18 cellular contexts compared by ENCODE assay signal in genomic region chr11:94201004-94201465, GRCh38.
A peak's percentile ranks its signal among the peaks of the same experiment; 100 is the strongest.
DNase-seq lines count a peak whose midpoint lies in the region; ATAC-seq, FAIRE-seq and TF ChIP-seq lines count a peak whose summit lies in the region.
"Had no signal": no experiment of that assay in that cellular context is flagged by ENCODE, and none has a peak within 500 bp of the region (broad histone marks: within the 10 kb centered on the region; RNA-seq: fewer than 3 reads in every experiment).

No MANE protein-coding gene starts in this region.

- no peaks in the 10 kb centered on the region for H3K27me3 Mint-ChIP-seq in astrocyte (ENCODE audit: low read depth, unreplicated experiment)
- H3K27me3 Mint-ChIP-seq: activated CD4-positive, alpha-beta T cell treated with anti-CD3 and anti-CD28 coated beads, Interleukin-2, amount 10 ng/mL, durations not matched to agents 24 days and 14 days had no signal

- no peak for TF ChIP-seq POLR2A in A549 (IDR thresholded peaks at IDR 0.05; ENCODE audit: low read length)

- DNase-seq in A549 (ENCODE audit: low read depth in 1 of 2, low spot score in 1 of 2) (peak; percentile 30 to 85), GM23248 (peak; percentile 76), astrocyte (ENCODE audit: low read depth) (peak; percentile 65), kidney tubule cell (ENCODE audit: low spot score) (peak; percentile 90), BE2C (no peak)
- DNase-seq: activated CD4-positive, alpha-beta T cell treated with anti-CD3 and anti-CD28 coated beads, Interleukin-2, amount 10 ng/mL, durations not matched to agents 24 days and 14 days; effector CD8-positive, alpha-beta T cell; lower lobe of right lung; MM.1S; stimulated activated CD4-positive, alpha-beta T cell treated with anti-CD3 and anti-CD28 coated beads, Interleukin-12 subunit alpha, Interleukin-12 subunit beta, amount 100 ng/mL, for 4 hours had no signal

- H3F3A ChIP-seq in GM23248 (ENCODE audit: insufficient read depth): peaks cover 15% of the 10 kb centered on the region

- H3K4me1 ChIP-seq in A549 (peaks cover 46% of the 10 kb centered on the region), GM23248 (ENCODE audit: insufficient read depth) (peaks cover 27% of the 10 kb centered on the region), astrocyte (ENCODE audit: insufficient read depth, low read length) (peaks cover 9% of the 10 kb centered on the region), BE2C (no peaks in the 10 kb centered on the region; the same call in 1 of the 2 replicates)
- H3K4me1 ChIP-seq: lower lobe of right lung had no signal

- no peak overlapping the region for H3K4me3 ChIP-seq in A549
- no peak overlapping the region for H3K4me3 ChIP-seq in GM23248
- H3K4me3 ChIP-seq in astrocyte (ENCODE audit: insufficient read depth, low read depth, low read length): no peak overlapping the region
- no peak overlapping the region for H3K4me3 ChIP-seq in BE2C (ENCODE audit: low read depth, low read length)
- H3K4me3 ChIP-seq: GM12878, GM23338, lower lobe of right lung had no signal

- POLR2A ChIA-PET in A549 (lab: Yijun Ruan, JAX): no interaction called here

- H3K9me3 ChIP-seq in A549 (no peaks in the 10 kb centered on the region), GM23248 (ENCODE audit: low read depth) (no peaks in the 10 kb centered on the region), astrocyte (ENCODE audit: insufficient read depth, low read depth, low read length) (no peaks in the 10 kb centered on the region), BE2C (no peaks in the 10 kb centered on the region)
- H3K9me3 ChIP-seq: lower lobe of right lung had no signal

- H3K79me2 ChIP-seq in GM23248 (ENCODE audit: insufficient read depth): no peaks in the 10 kb centered on the region
- no peaks in the 10 kb centered on the region for H3K79me2 ChIP-seq in astrocyte (ENCODE audit: insufficient read depth, low read length)

- H3K4me2 ChIP-seq in A549 (peak overlapping the region; percentile 58), GM23248 (ENCODE audit: unreplicated experiment) (peak overlapping the region; percentile 50), astrocyte (ENCODE audit: low read length) (no peak overlapping the region)
- H3K4me2 ChIP-seq: GM23338 had no signal

- CTCF ChIA-PET in A549 (lab: Yijun Ruan, JAX): no interaction called here

- no peak overlapping the region for H3K27ac Mint-ChIP-seq in astrocyte (ENCODE audit: unreplicated experiment)
- H3K27ac Mint-ChIP-seq: activated CD4-positive, alpha-beta T cell treated with anti-CD3 and anti-CD28 coated beads, Interleukin-2, amount 10 ng/mL, durations not matched to agents 24 days and 14 days; activated T-helper 1 cell treated with anti-CD3 and anti-CD28 coated beads, Interleukin-12 subunit alpha, Interleukin-12 subunit beta, Interleukin-2, Interleukin-4 antibody, amounts not matched to agents 30 ng/mL and 10 ng/mL and 1 ng/mL, durations not matched to agents 14 hours and 24 hours and 36 hours; GM23338 had no signal

- H3K9ac ChIP-seq in GM23248: no peak overlapping the region
- H3K9ac ChIP-seq in astrocyte (ENCODE audit: low read length): no peak overlapping the region

- in situ Hi-C loops in GM23248 (cut with MboI): no loop called here

- FAIRE-seq in A549 (lab: Jason Lieb, UNC) (no peak), astrocyte (lab: Jason Lieb, UNC) (no peak)
- FAIRE-seq: A204.1, GM19239 had no signal

- H3K4me1 Mint-ChIP-seq in astrocyte (ENCODE audit: low read depth, unreplicated experiment): peaks cover 4% of the 10 kb centered on the region
- H3K4me1 Mint-ChIP-seq: activated CD4-positive, alpha-beta T cell treated with anti-CD3 and anti-CD28 coated beads, Interleukin-2, amount 10 ng/mL, durations not matched to agents 24 days and 14 days; GM23338 had no signal

- H4K20me1 ChIP-seq in GM23248 (ENCODE audit: insufficient read depth) (no peaks in the 10 kb centered on the region), astrocyte (ENCODE audit: insufficient read depth, low read length) (no peaks in the 10 kb centered on the region)

- ATAC-seq in A549 (peak; percentile 95 to 98), GM18867 (IDR thresholded peaks at IDR 0.05; ENCODE audit: unreplicated experiment) (no peak), GM18870 (IDR thresholded peaks at IDR 0.05; ENCODE audit: unreplicated experiment) (no peak), HG03469 (IDR thresholded peaks at IDR 0.05; ENCODE audit: unreplicated experiment) (no peak)
- ATAC-seq: GM12878, GM23338 had no signal

- H3K36me3 ChIP-seq in GM23248 (ENCODE audit: low read depth): no peaks in the 10 kb centered on the region
- no peaks in the 10 kb centered on the region for H3K36me3 ChIP-seq in astrocyte (ENCODE audit: insufficient read depth, low read length)
- no peaks in the 10 kb centered on the region for H3K36me3 ChIP-seq in BE2C
- H3K36me3 ChIP-seq: lower lobe of right lung had no signal

- H2AFZ ChIP-seq in GM23248 (no peak overlapping the region), astrocyte (ENCODE audit: low read depth, low read length) (no peak overlapping the region)
- H2AFZ ChIP-seq: GM23338 had no signal

- H3K36me3 Mint-ChIP-seq in astrocyte (ENCODE audit: low read depth, unreplicated experiment): peaks cover 2% of the 10 kb centered on the region

- H3K9me2 ChIP-seq in GM23248 (ENCODE audit: insufficient read depth): no peaks in the 10 kb centered on the region

- peak; percentile 42 to 69; a peak in 3 of 5 replicates for TF ChIP-seq EP300 in A549 (IDR thresholded peaks at IDR 0.05)

- H3K27ac ChIP-seq in A549 (peak overlapping the region; percentile 63 to 86), GM23248 (no peak overlapping the region; the same call in 1 of the 2 replicates), astrocyte (ENCODE audit: low read depth, low read length) (no peak overlapping the region)
- H3K27ac ChIP-seq: lower lobe of right lung had no signal

- H3K9me3 Mint-ChIP-seq in astrocyte (ENCODE audit: unreplicated experiment): peaks cover 2% of the 10 kb centered on the region
- H3K9me3 Mint-ChIP-seq: activated CD4-positive, alpha-beta T cell treated with anti-CD3 and anti-CD28 coated beads, Interleukin-2, amount 10 ng/mL, durations not matched to agents 24 days and 14 days; activated T-helper 1 cell treated with anti-CD3 and anti-CD28 coated beads, Interleukin-12 subunit alpha, Interleukin-12 subunit beta, Interleukin-2, Interleukin-4 antibody, amounts not matched to agents 30 ng/mL and 10 ng/mL and 1 ng/mL, durations not matched to agents 14 hours and 24 hours and 36 hours; GM23338 had no signal

- no peak overlapping the region for H3K4me3 Mint-ChIP-seq in astrocyte (ENCODE audit: unreplicated experiment)
- H3K4me3 Mint-ChIP-seq: activated CD4-positive, alpha-beta T cell treated with anti-CD3 and anti-CD28 coated beads, Interleukin-2, amount 10 ng/mL, durations not matched to agents 24 days and 14 days; activated T-helper 1 cell treated with anti-CD3 and anti-CD28 coated beads, Interleukin-12 subunit alpha, Interleukin-12 subunit beta, Interleukin-2, Interleukin-4 antibody, amounts not matched to agents 30 ng/mL and 10 ng/mL and 1 ng/mL, durations not matched to agents 14 hours and 24 hours and 36 hours; GM23338 had no signal

- no peaks in the 10 kb centered on the region for H3K27me3 ChIP-seq in GM23248 (replicated peaks; ENCODE audit: insufficient read depth)
- H3K27me3 ChIP-seq in astrocyte (ENCODE audit: insufficient read depth, low read length): no peaks in the 10 kb centered on the region
- 0 out of 2 replicates have a peak, but pooled peaks cover 2% of the 10 kb centered on the region for H3K27me3 ChIP-seq in BE2C

- no peak for TF ChIP-seq CTCF in A549 (IDR thresholded peaks at IDR 0.05)
- no peak for TF ChIP-seq CTCF in astrocyte (IDR thresholded peaks at IDR 0.05; ENCODE audit: insufficient read depth, low read depth, low read length)
- TF ChIP-seq CTCF in BE2C (IDR thresholded peaks at IDR 0.05; ENCODE audit: low read depth, low read length): no peak

- WGBS in A549 (ENCODE audit: missing lambda C conversion rate): 0% methylated on average over 3 of the region's 3 CpGs
- WGBS in GM23248 (ENCODE audit: low coverage in 1 of 2, low lambda C conversion rate in 2 of 2, missing lambda C conversion rate in 2 of 2), 2 experiments: 1 to 2% methylated on average over 3 of the region's 3 CpGs

- TF ChIP-seq RAD21 in A549 (conservative IDR thresholded peaks at IDR 0.05 in 1 of 2, IDR thresholded peaks at IDR 0.05 in 1 of 2): no peak; a peak in 1 of 5 replicates

TF ChIP-seq in A549, 52 proteins besides CTCF, POLR2A, EP300 and RAD21 (continues in another document):
- TF ChIP-seq MAX (IDR thresholded peaks at IDR 0.05) (peak; percentile 35; the same call in 1 of the 2 replicates), MAZ (IDR thresholded peaks at IDR 0.05; ENCODE audit: borderline replicate concordance, low read depth, low read length) (no peak), NR3C1 (IDR thresholded peaks at IDR 0.05) (no peak), GATA3 (IDR thresholded peaks at IDR 0.05; ENCODE audit: borderline replicate concordance) (peak; percentile 61; the same call in 1 of the 2 replicates), RARB (CRISPR knock-in tag; IDR thresholded peaks at IDR 0.05) (no peak), FOXS1 (CRISPR knock-in tag; IDR thresholded peaks at IDR 0.05) (no peak), CHD4 (IDR thresholded peaks at IDR 0.05; ENCODE audit: borderline replicate concordance) (no peak), FOSL2 (IDR thresholded peaks at IDR 0.05) (peak; percentile 48; the same call in 1 of the 2 replicates), FOSL2 (CRISPR knock-in tag; IDR thresholded peaks at IDR 0.05) (peak; percentile 66), HEYL (CRISPR knock-in tag; IDR thresholded peaks at IDR 0.05) (no peak), PHF8 (IDR thresholded peaks at IDR 0.05; ENCODE audit: borderline replicate concordance, low read depth) (no peak), USF2 (IDR thresholded peaks at IDR 0.05) (no peak), HOXB5 (CRISPR knock-in tag; IDR thresholded peaks at IDR 0.05) (no peak), JUNB (IDR thresholded peaks at IDR 0.05) (peak; percentile 71; the same call in 1 of the 2 replicates), ZNF302 (CRISPR knock-in tag; IDR thresholded peaks at IDR 0.05) (no peak), JUN (IDR thresholded peaks at IDR 0.05) (0 out of 5 replicates have a peak, but pooled peaks of 1 of the 2 experiments have one; percentile 52), CEBPB (IDR thresholded peaks at IDR 0.05) (0 out of 4 replicates have a peak, but pooled peaks of 1 of the 2 experiments have one; percentile 8)

Comparison
In these comparisons a context has a peak if more than half of its experiments do, and no peak if none do; other contexts are left out.
1. ATAC-seq: peak in A549 (2 of 2); none in GM18867 (single experiment), GM18870 (single experiment) and HG03469 (single experiment).
2. H3K27ac ChIP-seq: peak in A549 (2 of 2); none in GM23248 (single experiment) and astrocyte (single experiment).